In the genomic region with DNA sequence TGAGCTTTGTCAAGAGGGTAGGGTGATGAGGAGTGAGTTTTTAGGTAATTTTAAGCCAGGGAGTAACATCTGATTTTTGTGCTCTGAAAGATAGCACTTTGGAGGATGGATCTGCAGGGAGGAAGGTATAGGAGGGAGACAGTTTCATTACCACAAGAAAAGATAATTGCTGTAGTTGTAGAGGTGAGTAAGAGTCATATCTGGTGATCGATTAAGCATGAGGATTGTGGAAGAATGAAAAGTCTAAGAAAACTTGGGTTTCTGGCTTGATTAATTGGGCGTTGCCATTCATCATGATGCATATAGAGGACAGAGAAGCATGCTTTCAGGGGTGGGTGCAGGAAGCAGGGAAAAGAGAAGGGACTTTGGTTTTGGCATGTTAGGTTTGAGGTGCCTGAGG, we compare ENCODE assay signal across 1 cellular context.
TF ChIP-seq lines count a peak whose summit lies in the region.

No MANE protein-coding gene starts in this region.

TF ChIP-seq in GM23338, 12 proteins besides CTCF, POLR2A, EP300 and RAD21:
- TF ChIP-seq, protein P1, sequence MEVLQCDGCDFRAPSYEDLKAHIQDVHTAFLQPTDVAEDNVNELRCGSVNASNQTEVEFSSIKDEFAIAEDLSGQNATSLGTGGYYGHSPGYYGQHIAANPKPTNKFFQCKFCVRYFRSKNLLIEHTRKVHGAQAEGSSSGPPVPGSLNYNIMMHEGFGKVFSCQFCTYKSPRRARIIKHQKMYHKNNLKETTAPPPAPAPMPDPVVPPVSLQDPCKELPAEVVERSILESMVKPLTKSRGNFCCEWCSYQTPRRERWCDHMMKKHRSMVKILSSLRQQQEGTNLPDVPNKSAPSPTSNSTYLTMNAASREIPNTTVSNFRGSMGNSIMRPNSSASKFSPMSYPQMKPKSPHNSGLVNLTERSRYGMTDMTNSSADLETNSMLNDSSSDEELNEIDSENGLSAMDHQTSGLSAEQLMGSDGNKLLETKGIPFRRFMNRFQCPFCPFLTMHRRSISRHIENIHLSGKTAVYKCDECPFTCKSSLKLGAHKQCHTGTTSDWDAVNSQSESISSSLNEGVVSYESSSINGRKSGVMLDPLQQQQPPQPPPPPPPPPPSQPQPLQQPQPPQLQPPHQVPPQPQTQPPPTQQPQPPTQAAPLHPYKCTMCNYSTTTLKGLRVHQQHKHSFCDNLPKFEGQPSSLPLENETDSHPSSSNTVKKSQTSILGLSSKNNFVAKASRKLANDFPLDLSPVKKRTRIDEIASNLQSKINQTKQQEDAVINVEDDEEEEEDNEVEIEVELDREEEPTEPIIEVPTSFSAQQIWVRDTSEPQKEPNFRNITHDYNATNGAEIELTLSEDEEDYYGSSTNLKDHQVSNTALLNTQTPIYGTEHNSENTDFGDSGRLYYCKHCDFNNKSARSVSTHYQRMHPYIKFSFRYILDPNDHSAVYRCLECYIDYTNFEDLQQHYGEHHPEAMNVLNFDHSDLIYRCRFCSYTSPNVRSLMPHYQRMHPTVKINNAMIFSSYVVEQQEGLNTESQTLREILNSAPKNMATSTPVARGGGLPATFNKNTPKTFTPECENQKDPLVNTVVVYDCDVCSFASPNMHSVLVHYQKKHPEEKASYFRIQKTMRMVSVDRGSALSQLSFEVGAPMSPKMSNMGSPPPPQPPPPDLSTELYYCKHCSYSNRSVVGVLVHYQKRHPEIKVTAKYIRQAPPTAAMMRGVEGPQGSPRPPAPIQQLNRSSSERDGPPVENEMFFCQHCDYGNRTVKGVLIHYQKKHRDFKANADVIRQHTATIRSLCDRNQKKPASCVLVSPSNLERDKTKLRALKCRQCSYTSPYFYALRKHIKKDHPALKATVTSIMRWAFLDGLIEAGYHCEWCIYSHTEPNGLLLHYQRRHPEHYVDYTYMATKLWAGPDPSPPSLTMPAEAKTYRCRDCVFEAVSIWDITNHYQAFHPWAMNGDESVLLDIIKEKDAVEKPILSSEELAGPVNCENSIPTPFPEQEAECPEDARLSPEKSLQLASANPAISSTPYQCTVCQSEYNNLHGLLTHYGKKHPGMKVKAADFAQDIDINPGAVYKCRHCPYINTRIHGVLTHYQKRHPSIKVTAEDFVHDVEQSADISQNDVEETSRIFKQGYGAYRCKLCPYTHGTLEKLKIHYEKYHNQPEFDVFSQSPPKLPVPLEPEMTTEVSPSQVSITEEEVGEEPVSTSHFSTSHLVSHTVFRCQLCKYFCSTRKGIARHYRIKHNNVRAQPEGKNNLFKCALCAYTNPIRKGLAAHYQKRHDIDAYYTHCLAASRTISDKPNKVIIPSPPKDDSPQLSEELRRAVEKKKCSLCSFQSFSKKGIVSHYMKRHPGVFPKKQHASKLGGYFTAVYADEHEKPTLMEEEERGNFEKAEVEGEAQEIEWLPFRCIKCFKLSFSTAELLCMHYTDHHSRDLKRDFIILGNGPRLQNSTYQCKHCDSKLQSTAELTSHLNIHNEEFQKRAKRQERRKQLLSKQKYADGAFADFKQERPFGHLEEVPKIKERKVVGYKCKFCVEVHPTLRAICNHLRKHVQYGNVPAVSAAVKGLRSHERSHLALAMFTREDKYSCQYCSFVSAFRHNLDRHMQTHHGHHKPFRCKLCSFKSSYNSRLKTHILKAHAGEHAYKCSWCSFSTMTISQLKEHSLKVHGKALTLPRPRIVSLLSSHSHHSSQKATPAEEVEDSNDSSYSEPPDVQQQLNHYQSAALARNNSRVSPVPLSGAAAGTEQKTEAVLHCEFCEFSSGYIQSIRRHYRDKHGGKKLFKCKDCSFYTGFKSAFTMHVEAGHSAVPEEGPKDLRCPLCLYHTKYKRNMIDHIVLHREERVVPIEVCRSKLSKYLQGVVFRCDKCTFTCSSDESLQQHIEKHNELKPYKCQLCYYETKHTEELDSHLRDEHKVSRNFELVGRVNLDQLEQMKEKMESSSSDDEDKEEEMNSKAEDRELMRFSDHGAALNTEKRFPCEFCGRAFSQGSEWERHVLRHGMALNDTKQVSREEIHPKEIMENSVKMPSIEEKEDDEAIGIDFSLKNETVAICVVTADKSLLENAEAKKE (CRISPR knock-in tag; IDR thresholded peaks at IDR 0.05), result no peak
- no peak for TF ChIP-seq NANOG (IDR thresholded peaks at IDR 0.05; ENCODE audit: borderline replicate concordance)
- no peak for TF ChIP-seq EZH2phosphoT487 (IDR thresholded peaks at IDR 0.05; ENCODE audit: unreplicated experiment)
